8 cellular contexts compared by ENCODE assay signal in the genomic region with DNA sequence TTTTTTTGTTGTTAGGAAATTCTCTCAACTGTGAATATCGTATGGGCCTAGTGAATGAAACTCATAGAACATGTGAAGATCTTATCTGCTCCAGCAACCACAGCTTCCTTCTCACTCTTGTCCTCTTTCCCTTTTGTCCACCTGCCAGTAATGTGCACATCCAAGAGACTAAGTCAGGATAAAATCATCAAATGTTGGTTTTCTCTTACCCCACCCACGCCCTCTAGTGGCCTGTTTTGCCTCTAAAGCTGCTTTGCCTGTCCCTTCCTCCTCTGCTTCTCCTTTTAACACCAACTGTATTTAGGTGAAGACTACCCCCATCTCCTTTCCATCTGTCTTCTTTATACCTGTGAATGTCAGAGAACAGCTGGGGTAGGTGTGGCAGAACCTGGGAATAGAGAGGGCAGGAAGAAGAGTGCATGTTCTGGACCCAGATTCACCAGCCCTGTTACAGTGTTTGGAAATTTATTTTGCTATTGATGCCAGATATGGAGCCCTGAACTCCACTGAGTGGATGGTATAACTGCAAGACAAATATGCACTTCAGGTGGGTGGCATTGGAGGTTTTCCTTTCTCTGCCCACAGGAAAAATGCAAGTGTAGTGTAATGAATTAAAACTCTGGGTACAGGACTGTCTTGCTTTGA. TPM values are rescaled to one million over a fixed set of nuclear protein-coding genes. Genes with fewer than 3 reads are reported as not detected.
DNase-seq lines count a peak whose midpoint lies in the region; ATAC-seq, FAIRE-seq and TF ChIP-seq lines count a peak whose summit lies in the region.

No MANE protein-coding gene starts in this region.

- H3K27ac ChIP-seq in ascending aorta: no peak overlapping the region
- H3K27ac ChIP-seq in hepatocyte: no peak overlapping the region

- WGBS in hepatocyte (ENCODE audit: low lambda C conversion rate, missing lambda C conversion rate): 34% methylated on average over 2 of the region's 2 CpGs

- DNase-seq in GM12892 (ENCODE audit: insufficient read length): no peak
- DNase-seq in NCI-H146 treated with DMSO at 0.1 percent for 48 hours (lab: John Stamatoyannopoulos, UW; ENCODE audit: unreplicated experiment): peak; percentile 64
- peak; percentile 78 for DNase-seq in T-helper 9 cell
- DNase-seq in ascending aorta (ENCODE audit: low spot score in 2 of 2): peak in 1 of 2 donors; percentile 89
- peak; percentile 87 for DNase-seq in hepatocyte (ENCODE audit: low spot score)
- peak; percentile 29 for DNase-seq in smooth muscle cell of the brain vasculature (ENCODE audit: low read depth, low spot score)

- H4K20me1 ChIP-seq in hepatocyte (ENCODE audit: insufficient read depth, poor library complexity, severe bottlenecking): peaks cover 4% of the 10 kb centered on the region

- H3K4me3 ChIP-seq in ascending aorta (no peak overlapping the region), hepatocyte (no peak overlapping the region)

- TF ChIP-seq CTCF in ascending aorta (IDR thresholded peaks at IDR 0.05): peak; percentile 36 to 67 (median 65)
- TF ChIP-seq CTCF in hepatocyte (IDR thresholded peaks at IDR 0.05; ENCODE audit: poor library complexity): peak; percentile 75

- ATAC-seq in GM19324 (IDR thresholded peaks at IDR 0.05; ENCODE audit: low FRiP score, unreplicated experiment) (no peak), GM21367 (IDR thresholded peaks at IDR 0.05; ENCODE audit: unreplicated experiment) (no peak)

- H3K36me3 ChIP-seq in ascending aorta (no peaks in the 10 kb centered on the region), hepatocyte (replicated peaks; ENCODE audit: insufficient read depth, low read depth) (no peaks in the 10 kb centered on the region)

- no peaks in the 10 kb centered on the region for H3K9me2 ChIP-seq in hepatocyte (replicated peaks; ENCODE audit: insufficient read depth)

- H3K79me2 ChIP-seq in hepatocyte: peaks cover 39% of the 10 kb centered on the region

- H3K27me3 ChIP-seq in ascending aorta (no peaks in the 10 kb centered on the region), hepatocyte (no peaks in the 10 kb centered on the region)

- FAIRE-seq in GM12892 (lab: Jason Lieb, UNC): peak; percentile 95

- TF ChIP-seq POLR2A in GM12892 (IDR thresholded peaks at IDR 0.05; ENCODE audit: low read depth, low read length): no peak

- intact Hi-C loops in ascending aorta (cut with DNase I): loop anchor here (1.0 to 5.0 kb wide), 3 partner anchors 108 to 167 kb away; no protein-coding TSS in a partner anchor

- H3K4me2 ChIP-seq in hepatocyte: no peak overlapping the region

- no peaks in the 10 kb centered on the region for H3K9me3 ChIP-seq in ascending aorta
- H3K9me3 ChIP-seq in hepatocyte (ENCODE audit: low read depth): no peaks in the 10 kb centered on the region

- H3K4me1 ChIP-seq in ascending aorta (peaks cover 0 to 3% of the 10 kb centered on the region in 2 donors), hepatocyte (ENCODE audit: insufficient read depth) (peaks cover 6% of the 10 kb centered on the region)

- H2AFZ ChIP-seq in hepatocyte: no peak overlapping the region

RNA-seq across cellular contexts. Expression of gene MGAT5, which starts 8.4 kb away (rescaled TPM):
- 23.7 TPM for polyA plus RNA-seq in GM12892 (2012; ENCODE audit: missing spikeins)
- total RNA-seq in ascending aorta (15.4 TPM), hepatocyte (30.2 and 32.1 TPM in 2 replicates)
- polyA plus RNA-seq in hepatocyte: 5.3 and 9.1 TPM in 2 replicates
